Comparison of ENCODE assay signal across 8 cellular contexts in genomic region chr17:47733414-47734288, GRCh38.
A peak's percentile ranks its signal among the peaks of the same experiment; 100 is the strongest.
DNase-seq lines count a peak whose midpoint lies in the region; ATAC-seq lines count a peak whose summit lies in the region.

No MANE protein-coding gene starts in this region.

- no peaks in the 10 kb centered on the region for H3K9me3 Mint-ChIP-seq in stimulated activated memory B cell treated with anti-CD40 and anti-IgM and Interleukin-4, amounts not matched to agents 10 μg/mL and 1 μg/mL and 100 μg/mL, for 72 hours

- peak overlapping the region; percentile 65 for H3K27ac Mint-ChIP-seq in stimulated activated memory B cell treated with anti-CD40 and anti-IgM and Interleukin-4, amounts not matched to agents 10 μg/mL and 1 μg/mL and 100 μg/mL, for 72 hours

- peaks cover 5% of the 10 kb centered on the region for H3K27me3 Mint-ChIP-seq in stimulated activated memory B cell treated with anti-CD40 and anti-IgM and Interleukin-4, amounts not matched to agents 10 μg/mL and 1 μg/mL and 100 μg/mL, for 72 hours

- H3K4me3 ChIP-seq in iPS-11a (ENCODE audit: low read depth, low read length) = peak overlapping the region; percentile 30

- ATAC-seq in HG02973 (IDR thresholded peaks at IDR 0.05; ENCODE audit: unreplicated experiment) = peak; percentile 23
- peak; percentile 61 for ATAC-seq in stimulated activated memory B cell treated with anti-CD40 and anti-IgM and Interleukin-4, amounts not matched to agents 10 μg/mL and 1 μg/mL and 100 μg/mL, for 72 hours

- H3K36me3 Mint-ChIP-seq in stimulated activated memory B cell treated with anti-CD40 and anti-IgM and Interleukin-4, amounts not matched to agents 10 μg/mL and 1 μg/mL and 100 μg/mL, for 72 hours = no peaks in the 10 kb centered on the region

- peaks cover 57% of the 10 kb centered on the region for H3K4me1 Mint-ChIP-seq in stimulated activated memory B cell treated with anti-CD40 and anti-IgM and Interleukin-4, amounts not matched to agents 10 μg/mL and 1 μg/mL and 100 μg/mL, for 72 hours

- DNase-seq in NCI-H1105 (lab: John Stamatoyannopoulos, UW) (peak; percentile 35), NCI-H1105 treated with DMSO at 0.1 percent for 48 hours (lab: John Stamatoyannopoulos, UW) (no peak), germinal center (ENCODE audit: low spot score) (no peak), OCI-M1 (lab: John Stamatoyannopoulos, UW) (no peak)
- peak; percentile 76 for DNase-seq in activated CD8-positive, alpha-beta memory T cell treated with anti-CD3 and anti-CD28 coated beads for 24 hours

- H3K4me3 Mint-ChIP-seq in stimulated activated memory B cell treated with anti-CD40 and anti-IgM and Interleukin-4, amounts not matched to agents 10 μg/mL and 1 μg/mL and 100 μg/mL, for 72 hours = peak overlapping the region; percentile 91

Comparison
In these comparisons a context has a peak if more than half of its experiments do, and no peak if none do; other contexts are left out.
1. DNase-seq: peak in NCI-H1105 (single experiment) and activated CD8-positive, alpha-beta memory T cell treated with anti-CD3 and anti-CD28 coated beads for 24 hours (single experiment); none in NCI-H1105 treated with DMSO at 0.1 percent for 48 hours (single experiment), germinal center (single experiment) and OCI-M1 (single experiment).